Comparison of ENCODE assay signal across 20 cellular contexts in genomic region chr11:36313073-36313472, GRCh38.
"Had no signal": no experiment of that assay in that cellular context is flagged by ENCODE, and none has a peak within 500 bp of the region (broad histone marks: within the 10 kb centered on the region; RNA-seq: fewer than 3 reads in every experiment).

No MANE protein-coding gene starts in this region.

- H3K9me3 ChIP-seq: adrenal gland, body of pancreas, esophagus squamous epithelium, heart left ventricle, left lung, psoas muscle, right lobe of liver, spleen, upper lobe of right lung had no signal

- H3K27ac ChIP-seq: adrenal gland, body of pancreas, esophagus squamous epithelium, heart left ventricle, left lung, psoas muscle, right lobe of liver, spleen, upper lobe of right lung had no signal

- H3K4me3 Mint-ChIP-seq: activated naive CD4-positive, alpha-beta T cell treated with anti-CD3 and anti-CD28 coated beads for 36 hours; activated T-helper 1 cell treated with anti-CD3 and anti-CD28 coated beads, Interleukin-12 subunit alpha, Interleukin-12 subunit beta, Interleukin-2, Interleukin-4 antibody, amounts not matched to agents 30 ng/mL and 10 ng/mL and 1 ng/mL, durations not matched to agents 14 hours and 24 hours and 36 hours; memory B cell; nephron had no signal

- H3K36me3 ChIP-seq: adrenal gland, esophagus squamous epithelium, heart left ventricle, left lung, right lobe of liver, spleen, upper lobe of right lung had no signal

- DNase-seq: activated CD4-positive, alpha-beta T cell treated with anti-CD3 and anti-CD28 coated beads, Interleukin-2, amount 50 U/mL, for 4 hours; activated CD4-positive, CD25-positive, alpha-beta regulatory T cell; activated CD8-positive, alpha-beta memory T cell treated with anti-CD3 and anti-CD28 coated beads, Interleukin-2, amount 50 U/mL, for 4 hours; activated naive CD4-positive, alpha-beta T cell treated with anti-CD3 and anti-CD28 coated beads for 36 hours; adrenal gland; body of pancreas; cerebellar nuclear complex; esophagus squamous epithelium; foreskin melanocyte; left lung; psoas muscle; right lobe of liver; spleen; stimulated activated CD4-positive, alpha-beta T cell treated with anti-CD3 and anti-CD28 coated beads, Interleukin-1b, Interleukin-23, amount 100 ng/mL, for 48 hours; stimulated activated naive CD4-positive, alpha-beta T cell; upper lobe of right lung had no signal

- ATAC-seq: body of pancreas, right lobe of liver, upper lobe of right lung had no signal

- H3K9me3 Mint-ChIP-seq: activated naive CD4-positive, alpha-beta T cell treated with anti-CD3 and anti-CD28 coated beads for 36 hours; memory B cell; nephron had no signal

- H3K36me3 Mint-ChIP-seq: memory B cell had no signal

- H3K27me3 ChIP-seq: adrenal gland, body of pancreas, heart left ventricle, left lung, right lobe of liver, spleen, upper lobe of right lung had no signal

- H3K4me1 Mint-ChIP-seq: memory B cell had no signal

- H3K27ac Mint-ChIP-seq: activated naive CD4-positive, alpha-beta T cell treated with anti-CD3 and anti-CD28 coated beads for 36 hours; activated T-helper 1 cell treated with anti-CD3 and anti-CD28 coated beads, Interleukin-12 subunit alpha, Interleukin-12 subunit beta, Interleukin-2, Interleukin-4 antibody, amounts not matched to agents 30 ng/mL and 10 ng/mL and 1 ng/mL, durations not matched to agents 14 hours and 24 hours and 36 hours; memory B cell; nephron had no signal

- H3K4me3 ChIP-seq: adrenal gland, body of pancreas, esophagus squamous epithelium, heart left ventricle, left lung, psoas muscle, right lobe of liver, spleen, upper lobe of right lung had no signal

- H3K4me1 ChIP-seq: adrenal gland, body of pancreas, esophagus squamous epithelium, left lung, psoas muscle, right lobe of liver, upper lobe of right lung had no signal
